ENCODE assay signal across 8 cellular contexts in genomic region chr1:40373323-40374283, GRCh38. TPM values are rescaled to one million over a fixed set of nuclear protein-coding genes. Genes with fewer than 3 reads are reported as not detected.
DNase-seq lines count a peak whose midpoint lies in the region; ATAC-seq, FAIRE-seq and TF ChIP-seq lines count a peak whose summit lies in the region.

Gene SMAP2, plus strand, starts transcription at chr1:40373727. Its CDS starts 394 bp downstream, at chr1:40374121.

- POLR2A ChIA-PET in HepG2 (lab: Yijun Ruan, JAX): interaction anchor here (0.9 to 2.8 kb wide), 12 partner anchors 9 to 200 kb away, joined by 4 to 56 read pairs (median 6); partner anchors contain the start of gene COL9A2

- FAIRE-seq in HepG2 (lab: Jason Lieb, UNC): peak; percentile 32

- WGBS in HepG2 (ENCODE audit: low lambda C conversion rate): under 1% methylated on average over 21 of the region's 65 CpGs

- no peak for TF ChIP-seq EP300 in HepG2 (IDR thresholded peaks at IDR 0.05; ENCODE audit: low read depth in 2 of 2, low read length in 2 of 2)
- no peak for TF ChIP-seq EP300 in HepG2 (CRISPR knock-in tag; IDR thresholded peaks at IDR 0.05; ENCODE audit: borderline replicate concordance)

- H3K27me3 ChIP-seq in HepG2 (ENCODE audit: control insufficient read depth in 1 of 2, insufficient read depth in 2 of 2, low read length in 2 of 2): no peaks in the 10 kb centered on the region; a peak in 1 of 5 replicates

- H3K4me2 ChIP-seq in HepG2 (ENCODE audit: low read depth, low read length): peak within 1 kb of the TSS; percentile 94

- peak within 1 kb of the TSS; percentile 85 for H3K9ac ChIP-seq in HepG2 (ENCODE audit: insufficient read depth, low read depth, low read length)

- peaks cover 37% of the 10 kb centered on the region for H3K4me1 ChIP-seq in HepG2 (ENCODE audit: insufficient read depth, low read length)

- peaks cover 41% of the 10 kb centered on the region for H3K79me2 ChIP-seq in HepG2 (ENCODE audit: insufficient read depth, low read length)

- no peak for TF ChIP-seq CTCF in C4-2B (conservative IDR thresholded peaks at IDR 0.05)
- TF ChIP-seq CTCF in HepG2 (CRISPR knock-in tag; IDR thresholded peaks at IDR 0.05): no peak

- peak; percentile 32 to 82; a peak in 3 of 4 replicates for TF ChIP-seq POLR2A in HepG2 (IDR thresholded peaks at IDR 0.05; ENCODE audit: insufficient read depth in 1 of 2, low read depth in 2 of 2, low read length in 2 of 2)

- no TSS peak for BruUV-seq in HepG2 (replicated peaks; lab: Mats Ljungman, UMichigan)

- CTCF ChIA-PET in HepG2 (lab: Yijun Ruan, JAX; ENCODE audit: low intra/inter-chr PET ratio, low total read pairs): no interaction called here

- in situ Hi-C loops in HepG2 (cut with HindIII; ENCODE audit: extremely low pct_ligation_motif_present, low pct_unique_long_range_greater_than_20kb): no loop called here

- peak within 1 kb of the TSS; percentile 98 for H3K27ac ChIP-seq in C4-2B
- H3K27ac ChIP-seq in HepG2 (ENCODE audit: extremely low read length, insufficient read depth, low read length): peak within 1 kb of the TSS; percentile 76

- H4K20me1 ChIP-seq in HepG2 (ENCODE audit: insufficient read depth, low read length): no peaks in the 10 kb centered on the region

- DNase-seq in NCI-H82 (lab: John Stamatoyannopoulos, UW): peak; percentile 98
- DNase-seq in activated CD4-positive, alpha-beta T cell treated with anti-CD3 and anti-CD28 coated beads, Interleukin-2, amount 50 U/mL, for 48 hours: peak; percentile 96 to 97
- DNase-seq in dermis blood vessel endothelial cell: peak; percentile 96
- DNase-seq in HepG2 (ENCODE audit: low spot score): peak; percentile 91
- peak; percentile 96 for DNase-seq in stimulated activated CD4-positive, alpha-beta T cell treated with anti-CD3 and anti-CD28 coated beads, Interleukin-4, amount 100 ng/mL, for 1 hour

- H3K9me3 ChIP-seq in HepG2 (ENCODE audit: low read length): no peaks in the 10 kb centered on the region

- peak; percentile 35; the same call in 1 of the 2 replicates for TF ChIP-seq RAD21 in HepG2 (CRISPR knock-in tag; IDR thresholded peaks at IDR 0.05)

- H3K36me3 ChIP-seq in HepG2 (replicated peaks in 1 of 2; ENCODE audit: control insufficient read depth in 1 of 2, insufficient read depth in 2 of 2, low read length in 2 of 2): no peaks in the 10 kb centered on the region

- H3K4me3 ChIP-seq in HepG2 (replicated peaks in 1 of 3; ENCODE audit: insufficient read depth in 1 of 3, low read depth in 2 of 3, low read length in 3 of 3): peak within 1 kb of the TSS; percentile 88 to 94 (median 93)

- intact Hi-C loops in HepG2 (cut with micrococcal nuclease; ENCODE audit: unreplicated experiment): no loop called here

- peak within 1 kb of the TSS; percentile 72 for H2AFZ ChIP-seq in HepG2 (ENCODE audit: low read length)

- peak; percentile 89 for ATAC-seq in GM19397 (IDR thresholded peaks at IDR 0.05; ENCODE audit: unreplicated experiment)
- peak; percentile 68 for ATAC-seq in HG03571 (IDR thresholded peaks at IDR 0.05; ENCODE audit: unreplicated experiment)
- peak; percentile 94 for ATAC-seq in HepG2

TF ChIP-seq in HepG2, 621 proteins besides CTCF, POLR2A, EP300 and RAD21 (continues in another document):
- TF ChIP-seq SMAD1 (CRISPR knock-in tag; IDR thresholded peaks at IDR 0.05; ENCODE audit: borderline replicate concordance, low read depth): 0 out of 2 replicates have a peak, but pooled peaks have one; percentile 12
- TF ChIP-seq ZNF605 (CRISPR knock-in tag; IDR thresholded peaks at IDR 0.05): 0 out of 2 replicates have a peak, but pooled peaks have one; percentile 24
- TF ChIP-seq CREM (IDR thresholded peaks at IDR 0.05): no peak
- no peak for TF ChIP-seq CREM (CRISPR knock-in tag; IDR thresholded peaks at IDR 0.05)
- no peak for TF ChIP-seq SRY (CRISPR knock-in tag; IDR thresholded peaks at IDR 0.05)
- TF ChIP-seq SNAPC2 (CRISPR knock-in tag; IDR thresholded peaks at IDR 0.05): no peak
- TF ChIP-seq E2F1 (CRISPR knock-in tag; IDR thresholded peaks at IDR 0.05): no peak
- TF ChIP-seq RAD51 (IDR thresholded peaks at IDR 0.05; ENCODE audit: borderline replicate concordance): no peak
- no peak for TF ChIP-seq ZNF570 (CRISPR knock-in tag; IDR thresholded peaks at IDR 0.05; ENCODE audit: borderline replicate concordance)
- TF ChIP-seq KLF13 (CRISPR knock-in tag; IDR thresholded peaks at IDR 0.05): no peak
- no peak for TF ChIP-seq ZNF382 (CRISPR knock-in tag; IDR thresholded peaks at IDR 0.05; ENCODE audit: borderline replicate concordance)
- TF ChIP-seq ZNF260 (CRISPR knock-in tag; IDR thresholded peaks at IDR 0.05; ENCODE audit: borderline replicate concordance, low read depth): no peak
- TF ChIP-seq ZNF333 (CRISPR knock-in tag; IDR thresholded peaks at IDR 0.05; ENCODE audit: borderline replicate concordance): no peak
- TF ChIP-seq EZH2 (conservative IDR thresholded peaks at IDR 0.05; ENCODE audit: low read depth, low read length): no peak
- peak; percentile 79 for TF ChIP-seq ETV5 (CRISPR knock-in tag; IDR thresholded peaks at IDR 0.05; ENCODE audit: borderline replicate concordance)
- no peak for TF ChIP-seq MBNL3 (CRISPR knock-in tag; conservative IDR thresholded peaks at IDR 0.05)
- TF ChIP-seq FOXP1 (IDR thresholded peaks at IDR 0.05): no peak
- no peak for TF ChIP-seq FOXP1 (CRISPR knock-in tag; IDR thresholded peaks at IDR 0.05)
- no peak for TF ChIP-seq ZNF124 (CRISPR knock-in tag; IDR thresholded peaks at IDR 0.05)
- TF ChIP-seq CBX5 (CRISPR knock-in tag; IDR thresholded peaks at IDR 0.05; ENCODE audit: borderline replicate concordance): no peak
- TF ChIP-seq MLXIP (CRISPR knock-in tag; IDR thresholded peaks at IDR 0.05; ENCODE audit: borderline replicate concordance): no peak

RNA-seq across cellular contexts. Expression of gene SMAP2, which starts in this region (rescaled TPM):
- 3.7 and 6.7 TPM in 2 replicates for total RNA-seq in dermis blood vessel endothelial cell
- total RNA-seq in HepG2 (2016; rRNA removed; fragmentation: Illumina TruSeq; extraction: Trizol): 19.0 and 21.2 TPM in 2 replicates
- total RNA-seq in HepG2 (2016; cell fraction: cytosol; rRNA removed; fragmentation: Illumina TruSeq; extraction: Trizol; ENCODE audit: low read depth): 3.7 and 4.1 TPM in 2 replicates
- total RNA-seq in HepG2 (2016; cell fraction: insoluble cytoplasmic fraction; rRNA removed; fragmentation: Illumina TruSeq; extraction: Trizol): 17.0 and 17.7 TPM in 2 replicates
- 9.4 and 9.9 TPM in 2 replicates for total RNA-seq in HepG2 (2016; cell fraction: membrane; rRNA removed; fragmentation: Illumina TruSeq; extraction: Trizol)
- 12.5 and 12.6 TPM in 2 replicates for total RNA-seq in HepG2 (2016; cell fraction: nucleus; rRNA removed; fragmentation: Illumina TruSeq; extraction: Trizol)
- 22.3 and 22.5 TPM in 2 replicates for polyA plus RNA-seq in HepG2 (2011; rRNA removed)
- polyA plus RNA-seq in HepG2 (2011; cell fraction: cytosol; rRNA removed): 19.5 and 21.2 TPM in 2 replicates
- polyA plus RNA-seq in HepG2 (2011; cell fraction: nucleus; rRNA removed): 14.7 and 15.6 TPM in 2 replicates
- 22.4 and 36.2 TPM in 2 replicates for polyA plus RNA-seq in HepG2 (2012)
- 2.5 and 2.8 TPM in 2 replicates for polyA plus RNA-seq in HepG2 (2016; cell fraction: cytosol; fragmentation: Illumina TruSeq; extraction: Trizol; ENCODE audit: low read depth)
- 24.0 and 32.1 TPM in 2 replicates for polyA plus RNA-seq in HepG2 (2016; cell fraction: insoluble cytoplasmic fraction; fragmentation: Illumina TruSeq; extraction: Trizol; ENCODE audit: low read depth)
- polyA plus RNA-seq in HepG2 (2016; cell fraction: membrane; fragmentation: Illumina TruSeq; extraction: Trizol; ENCODE audit: low read depth): 10.0 and 10.2 TPM in 2 replicates
- 29.2 and 32.0 TPM in 2 replicates for polyA plus RNA-seq in HepG2 (2016; cell fraction: nucleus; fragmentation: Illumina TruSeq; extraction: Trizol; ENCODE audit: insufficient read depth, low read depth)
- polyA minus RNA-seq in HepG2 (2011; rRNA and poly(A)+ RNA removed; ENCODE audit: low replicate concordance): 14.4 and 37.7 TPM in 2 replicates
- 14.2 and 14.6 TPM in 2 replicates for polyA minus RNA-seq in HepG2 (2011; cell fraction: cytosol; rRNA and poly(A)+ RNA removed)
- 12.0 and 16.8 TPM in 2 replicates for polyA minus RNA-seq in HepG2 (2011; cell fraction: nucleus; rRNA and poly(A)+ RNA removed)

Comparison
In these comparisons a context has a peak if more than half of its experiments do, and no peak if none do; other contexts are left out.
1. Peak in every context shown above with its lines: DNase-seq, ATAC-seq, H3K4me3 ChIP-seq and H3K27ac ChIP-seq.